14 cellular contexts compared by ENCODE assay signal in the genomic region with DNA sequence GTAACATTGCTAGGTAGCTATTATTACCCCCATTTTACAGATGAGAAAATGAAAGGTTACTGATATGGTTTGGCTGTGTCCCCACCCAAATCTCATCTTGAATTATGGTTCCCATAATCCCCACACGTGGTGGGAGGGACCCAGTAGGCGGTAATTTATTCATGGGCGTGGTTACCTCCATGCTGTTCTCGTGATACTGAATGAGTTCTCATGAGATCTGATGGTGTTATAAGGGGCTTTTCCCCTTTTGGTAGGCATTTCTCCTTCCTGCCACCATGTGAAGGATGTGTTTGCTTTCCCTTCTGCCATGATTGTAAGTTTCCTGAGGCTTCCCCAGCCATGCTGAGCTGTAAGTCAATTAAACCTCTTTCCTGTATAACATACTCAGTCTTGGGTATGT.
DNase-seq lines count a peak whose midpoint lies in the region; ATAC-seq and TF ChIP-seq lines count a peak whose summit lies in the region.
"Had no signal": no experiment of that assay in that cellular context is flagged by ENCODE, and none has a peak within 500 bp of the region (broad histone marks: within the 10 kb centered on the region; RNA-seq: fewer than 3 reads in every experiment).

No MANE protein-coding gene starts in this region.

- ATAC-seq in GM18870 (IDR thresholded peaks at IDR 0.05; ENCODE audit: unreplicated experiment) = no peak
- ATAC-seq: GM23338 had no signal

- H3K9me3 ChIP-seq in colonic mucosa (no peaks in the 10 kb centered on the region), mucosa of rectum (ENCODE audit: control insufficient read depth in 2 of 2, low read length in 2 of 2) (no peaks in the 10 kb centered on the region), stomach (no peaks in the 10 kb centered on the region)

- 83 to 91% (median 86%) methylated on average over 4 of the region's 4 CpGs for WGBS in stomach, 5 donors

- H3K4me3 ChIP-seq in colonic mucosa (no peak overlapping the region), mucosa of rectum (ENCODE audit: low read length in 2 of 2) (no peak overlapping the region), stomach (no peak overlapping the region)
- H3K4me3 ChIP-seq: BLaER1 treated with 17β-estradiol and CSF1 and Interleukin-3, amounts not matched to agents 10 nM and 100 nM; GM23338 had no signal

- intact Hi-C loops in Calu3 (cut with micrococcal nuclease; ENCODE audit: unreplicated experiment) (loop anchor here (2.0 kb wide), 2 partner anchors 62 to 290 kb away; no protein-coding TSS in a partner anchor), colonic mucosa (cut with DNase I) (no loop called here), stomach (cut with DNase I; ENCODE audit: low total_unique reads) (no loop called here)

- TF ChIP-seq EP300 in stomach (IDR thresholded peaks at IDR 0.05) = no peak

- no peak overlapping the region for H3K9ac ChIP-seq in colonic mucosa (ENCODE audit: low read depth in 2 of 2, low read length in 2 of 2)
- no peak overlapping the region for H3K9ac ChIP-seq in mucosa of rectum (ENCODE audit: low read depth in 1 of 2, low read length in 2 of 2)
- H3K9ac ChIP-seq: BLaER1 treated with 17β-estradiol and CSF1 and Interleukin-3, amounts not matched to agents 10 nM and 100 nM had no signal

- H3K9me3 Mint-ChIP-seq in Calu3 (ENCODE audit: low read depth, unreplicated experiment) = peaks cover 5% of the 10 kb centered on the region

- TF ChIP-seq CTCF in Calu3 (IDR thresholded peaks at IDR 0.05; ENCODE audit: unreplicated experiment) = no peak
- no peak for TF ChIP-seq CTCF in colonic mucosa (IDR thresholded peaks at IDR 0.05)
- TF ChIP-seq CTCF in stomach (IDR thresholded peaks at IDR 0.05) = no peak
- TF ChIP-seq CTCF in GM10248 (IDR thresholded peaks at IDR 0.05; ENCODE audit: control extremely low read depth, extremely low read depth, low read depth, missing control alignments) = no peak

- peaks cover 77% of the 10 kb centered on the region for H3K4me1 Mint-ChIP-seq in Calu3 (ENCODE audit: low read depth, unreplicated experiment)

- H3K27me3 ChIP-seq in colonic mucosa (no peaks in the 10 kb centered on the region), mucosa of rectum (ENCODE audit: control insufficient read depth in 2 of 2, insufficient read depth in 2 of 2, low read length in 2 of 2) (peaks cover 0 to 1% of the 10 kb centered on the region in 2 donors), stomach (no peaks in the 10 kb centered on the region)
- H3K27me3 ChIP-seq: BLaER1 treated with 17β-estradiol and CSF1 and Interleukin-3, amounts not matched to agents 10 nM and 100 nM had no signal

- no peak overlapping the region for H3K4me3 Mint-ChIP-seq in Calu3 (ENCODE audit: low read depth, unreplicated experiment)
- H3K4me3 Mint-ChIP-seq: CD4-positive, CD25-positive, alpha-beta regulatory T cell; GM23338 had no signal

- H3K36me3 Mint-ChIP-seq in Calu3 (ENCODE audit: insufficient read depth, unreplicated experiment) = peaks cover 34% of the 10 kb centered on the region
- H3K36me3 Mint-ChIP-seq: CD4-positive, CD25-positive, alpha-beta regulatory T cell had no signal

- H3K36me3 ChIP-seq in colonic mucosa (no peaks in the 10 kb centered on the region), mucosa of rectum (ENCODE audit: control insufficient read depth in 2 of 2, insufficient read depth in 2 of 2, low read length in 2 of 2) (no peaks in the 10 kb centered on the region), stomach (no peaks in the 10 kb centered on the region)
- H3K36me3 ChIP-seq: BLaER1 treated with 17β-estradiol and CSF1 and Interleukin-3, amounts not matched to agents 10 nM and 100 nM had no signal

- peak overlapping the region; percentile 2 for H3K27ac Mint-ChIP-seq in Calu3 (ENCODE audit: unreplicated experiment)
- H3K27ac Mint-ChIP-seq: CD4-positive, CD25-positive, alpha-beta regulatory T cell; GM23338 had no signal

- no peaks in the 10 kb centered on the region for H3K27me3 Mint-ChIP-seq in Calu3 (ENCODE audit: unreplicated experiment)

- H3K27ac ChIP-seq in colonic mucosa (peak overlapping the region; percentile 93), mucosa of rectum (ENCODE audit: low read depth in 2 of 2, low read length in 2 of 2) (peak overlapping the region; percentile 95 to 97), stomach (peak overlapping the region in 4 of 5 donors; percentile 80 to 92 (median 85))
- H3K27ac ChIP-seq: BLaER1 treated with 17β-estradiol and CSF1 and Interleukin-3, amounts not matched to agents 10 nM and 100 nM had no signal

- DNase-seq in Calu3 (no peak), colonic mucosa (no peak), stomach (no peak), NCI-H345 (lab: John Stamatoyannopoulos, UW) (no peak), GM10248 (ENCODE audit: extremely low spot score) (no peak), nucleus accumbens (lab: John Stamatoyannopoulos, UW) (no peak)
- DNase-seq: ACHN; CD4-positive, CD25-positive, alpha-beta regulatory T cell; DMS79; H7 had no signal

- POLR2A ChIA-PET in GM10248 (lab: Yijun Ruan, JAX) = no interaction called here

- CTCF ChIA-PET in Calu3 (lab: Charles Lee) (interaction anchor here (1.0 to 3.6 kb wide), 7 partner anchors 8 to 471 kb away, joined by 3 to 28 read pairs (median 6); no protein-coding TSS in a partner anchor), GM10248 (lab: Yijun Ruan, JAX) (interaction anchor here (1.0 to 1.7 kb wide), 4 partner anchors 9 to 471 kb away, joined by 3 to 4 read pairs (median 3); no protein-coding TSS in a partner anchor)

- no peak for TF ChIP-seq POLR2A in stomach (IDR thresholded peaks at IDR 0.05)

- H3K4me1 ChIP-seq in colonic mucosa = peaks cover 3% of the 10 kb centered on the region
- H3K4me1 ChIP-seq in mucosa of rectum (ENCODE audit: control insufficient read depth in 2 of 2, insufficient read depth in 2 of 2, low read length in 2 of 2) = peaks cover 27 to 57% of the 10 kb centered on the region in 2 donors
- peaks cover 8 to 21% (median 16%) of the 10 kb centered on the region in 4 donors for H3K4me1 ChIP-seq in stomach

- BruUV-seq in Calu3 (replicated peaks; lab: Mats Ljungman, UMichigan) = no TSS peak
